17 cellular contexts compared by ENCODE assay signal in genomic region chr1:231776006-231776707, GRCh38.
DNase-seq lines count a peak whose midpoint lies in the region; FAIRE-seq and TF ChIP-seq lines count a peak whose summit lies in the region.
"Had no signal": no experiment of that assay in that cellular context is flagged by ENCODE, and none has a peak within 500 bp of the region (broad histone marks: within the 10 kb centered on the region; RNA-seq: fewer than 3 reads in every experiment).

No MANE protein-coding gene starts in this region.

- TF ChIP-seq CTCF in astrocyte (IDR thresholded peaks at IDR 0.05; ENCODE audit: insufficient read depth, low read depth, low read length) (no peak), breast epithelium (IDR thresholded peaks at IDR 0.05) (no peak)

- H3K27ac ChIP-seq in astrocyte (ENCODE audit: low read depth, low read length) (peak overlapping the region; percentile 54), breast epithelium (no peak overlapping the region)

- peaks cover 27% of the 10 kb centered on the region for H3K4me1 Mint-ChIP-seq in astrocyte (ENCODE audit: low read depth, unreplicated experiment)
- H3K4me1 Mint-ChIP-seq: activated CD4-positive, alpha-beta T cell treated with anti-CD3 and anti-CD28 coated beads, Interleukin-2, amount 10 ng/mL, durations not matched to agents 7 days and 5 days had no signal

- H3K4me3 Mint-ChIP-seq in astrocyte (ENCODE audit: unreplicated experiment): no peak overlapping the region
- H3K4me3 Mint-ChIP-seq: activated CD4-positive, alpha-beta T cell treated with anti-CD3 and anti-CD28 coated beads, Interleukin-2, amount 10 ng/mL, durations not matched to agents 7 days and 5 days; natural killer cell treated with Interleukin-12 subunit alpha and Interleukin-12 subunit beta and Interleukin-15 and Interleukin-18, amount 100 ng/mL, for 72 hours; T-helper 17 cell had no signal

- peak overlapping the region; percentile 42 for H3K4me2 ChIP-seq in astrocyte (ENCODE audit: low read length)

- intact Hi-C loops in breast epithelium (cut with DNase I; ENCODE audit: low total_unique reads): no loop called here

- DNase-seq in GM04504 (ENCODE audit: low read depth) (peak; percentile 79), astrocyte (ENCODE audit: low read depth) (peak; percentile 94), foreskin melanocyte (peak; percentile 89), skeletal muscle cell (ENCODE audit: low read depth) (peak; percentile 47), NCI-H2171 treated with DMSO at 0.1 percent for 48 hours (lab: John Stamatoyannopoulos, UW) (no peak), breast epithelium (ENCODE audit: low spot score in 2 of 2) (no peak), DMS53 treated with DMSO at 0.1 percent for 48 hours (lab: John Stamatoyannopoulos, UW; ENCODE audit: unreplicated experiment) (no peak)
- DNase-seq: activated CD4-positive, alpha-beta T cell treated with anti-CD3 and anti-CD28 coated beads, Interleukin-2, amount 10 ng/mL, durations not matched to agents 7 days and 5 days; activated effector memory CD4-positive, alpha-beta T cell treated with anti-CD3 and anti-CD28 coated beads, Interleukin-2, amount 50 U/mL, for 16 hours; central memory CD4-positive, alpha-beta T cell; MM.1S; NCI-H345; small intestine; T-helper 17 cell had no signal

- H4K20me1 ChIP-seq in astrocyte (ENCODE audit: insufficient read depth, low read length): no peaks in the 10 kb centered on the region

- H3K9me3 Mint-ChIP-seq in astrocyte (ENCODE audit: unreplicated experiment): no peaks in the 10 kb centered on the region
- H3K9me3 Mint-ChIP-seq: activated CD4-positive, alpha-beta T cell treated with anti-CD3 and anti-CD28 coated beads, Interleukin-2, amount 10 ng/mL, durations not matched to agents 7 days and 5 days; natural killer cell treated with Interleukin-12 subunit alpha and Interleukin-12 subunit beta and Interleukin-15 and Interleukin-18, amount 100 ng/mL, for 72 hours had no signal

- no peaks in the 10 kb centered on the region for H3K27me3 ChIP-seq in astrocyte (ENCODE audit: insufficient read depth, low read length)
- no peaks in the 10 kb centered on the region for H3K27me3 ChIP-seq in breast epithelium

- H3K79me2 ChIP-seq in astrocyte (ENCODE audit: insufficient read depth, low read length): no peaks in the 10 kb centered on the region

- H3K27ac Mint-ChIP-seq in astrocyte (ENCODE audit: unreplicated experiment): no peak overlapping the region
- H3K27ac Mint-ChIP-seq: activated CD4-positive, alpha-beta T cell treated with anti-CD3 and anti-CD28 coated beads, Interleukin-2, amount 10 ng/mL, durations not matched to agents 7 days and 5 days; natural killer cell treated with Interleukin-12 subunit alpha and Interleukin-12 subunit beta and Interleukin-15 and Interleukin-18, amount 100 ng/mL, for 72 hours had no signal

- peak overlapping the region; percentile 5 for H2AFZ ChIP-seq in astrocyte (ENCODE audit: low read depth, low read length)

- peak overlapping the region; percentile 20 for H3K9ac ChIP-seq in astrocyte (ENCODE audit: low read length)

- H3K36me3 ChIP-seq in astrocyte (ENCODE audit: insufficient read depth, low read length) (no peaks in the 10 kb centered on the region), breast epithelium (no peaks in the 10 kb centered on the region)

- H3K27me3 Mint-ChIP-seq in astrocyte (ENCODE audit: low read depth, unreplicated experiment): no peaks in the 10 kb centered on the region
- H3K27me3 Mint-ChIP-seq: activated CD4-positive, alpha-beta T cell treated with anti-CD3 and anti-CD28 coated beads, Interleukin-2, amount 10 ng/mL, durations not matched to agents 7 days and 5 days; natural killer cell treated with Interleukin-12 subunit alpha and Interleukin-12 subunit beta and Interleukin-15 and Interleukin-18, amount 100 ng/mL, for 72 hours; T-helper 17 cell had no signal

- TF ChIP-seq POLR2A in breast epithelium (IDR thresholded peaks at IDR 0.05): no peak

- H3K4me3 ChIP-seq in astrocyte (ENCODE audit: insufficient read depth, low read depth, low read length): no peak overlapping the region
- no peak overlapping the region for H3K4me3 ChIP-seq in skeletal muscle cell (ENCODE audit: low read depth, low read length)
- H3K4me3 ChIP-seq in breast epithelium: no peak overlapping the region

- H3K9me3 ChIP-seq in astrocyte (ENCODE audit: insufficient read depth, low read depth, low read length) (no peaks in the 10 kb centered on the region), breast epithelium (no peaks in the 10 kb centered on the region)

- H3K36me3 Mint-ChIP-seq in astrocyte (ENCODE audit: low read depth, unreplicated experiment): peaks cover 17% of the 10 kb centered on the region
- H3K36me3 Mint-ChIP-seq: natural killer cell treated with Interleukin-12 subunit alpha and Interleukin-12 subunit beta and Interleukin-15 and Interleukin-18, amount 100 ng/mL, for 72 hours had no signal

- no peak for FAIRE-seq in astrocyte (lab: Jason Lieb, UNC)
- FAIRE-seq: frontal cortex, GM12891, small intestine had no signal

- H3K4me1 ChIP-seq in astrocyte (ENCODE audit: insufficient read depth, low read length): peaks cover 23% of the 10 kb centered on the region
- no peaks in the 10 kb centered on the region for H3K4me1 ChIP-seq in breast epithelium

Comparison
In these comparisons a context has a peak if more than half of its experiments do, and no peak if none do; other contexts are left out.
1. DNase-seq: peak in GM04504 (single experiment), astrocyte (single experiment), foreskin melanocyte (single experiment) and skeletal muscle cell (single experiment); none in NCI-H2171 treated with DMSO at 0.1 percent for 48 hours (single experiment), breast epithelium (0 of 2) and DMS53 treated with DMSO at 0.1 percent for 48 hours (single experiment).